ENCODE assay signal across 9 cellular contexts in genomic region chr19:480016-480855, GRCh38. TPM values are rescaled to one million over a fixed set of nuclear protein-coding genes. Genes with fewer than 3 reads are reported as not detected.
DNase-seq lines count a peak whose midpoint lies in the region; ATAC-seq, FAIRE-seq and TF ChIP-seq lines count a peak whose summit lies in the region.
"Had no signal": no experiment of that assay in that cellular context is flagged by ENCODE, and none has a peak within 500 bp of the region (broad histone marks: within the 10 kb centered on the region; RNA-seq: fewer than 3 reads in every experiment).

No MANE protein-coding gene starts in this region.

- intact Hi-C loops in HepG2 (cut with micrococcal nuclease; ENCODE audit: unreplicated experiment) = loop anchor here (2.0 kb wide), 1 partner anchor 91 kb away; no protein-coding TSS in a partner anchor

- peak overlapping the region; percentile 52 for H3K4me3 Mint-ChIP-seq in stimulated activated memory B cell treated with anti-CD40 and anti-IgM and Interleukin-4, amounts not matched to agents 10 μg/mL and 1 μg/mL and 100 μg/mL, for 72 hours

- no peaks in the 10 kb centered on the region for H3K79me2 ChIP-seq in HepG2 (ENCODE audit: insufficient read depth, low read length)

- peaks cover 18% of the 10 kb centered on the region for H3K4me1 Mint-ChIP-seq in stimulated activated memory B cell treated with anti-CD40 and anti-IgM and Interleukin-4, amounts not matched to agents 10 μg/mL and 1 μg/mL and 100 μg/mL, for 72 hours

- peaks cover 19% of the 10 kb centered on the region for H3K9me3 Mint-ChIP-seq in stimulated activated memory B cell treated with anti-CD40 and anti-IgM and Interleukin-4, amounts not matched to agents 10 μg/mL and 1 μg/mL and 100 μg/mL, for 72 hours

- no peaks in the 10 kb centered on the region; the same call in 1 of the 2 replicates for H4K20me1 ChIP-seq in HepG2 (ENCODE audit: insufficient read depth, low read length)

- peaks cover 16% of the 10 kb centered on the region for H3K4me1 ChIP-seq in HepG2 (ENCODE audit: insufficient read depth, low read length)

- H3K27ac Mint-ChIP-seq in stimulated activated memory B cell treated with anti-CD40 and anti-IgM and Interleukin-4, amounts not matched to agents 10 μg/mL and 1 μg/mL and 100 μg/mL, for 72 hours = peak overlapping the region; percentile 49

- peak overlapping the region; percentile 74 for H3K4me2 ChIP-seq in HepG2 (ENCODE audit: low read depth, low read length)

- no peaks in the 10 kb centered on the region for H3K36me3 ChIP-seq in HepG2 (replicated peaks in 1 of 2; ENCODE audit: control insufficient read depth in 1 of 2, insufficient read depth in 2 of 2, low read length in 2 of 2)

- CTCF ChIA-PET in HEK293T (lab: Yijun Ruan, JAX) = no interaction called here
- CTCF ChIA-PET in HepG2 (lab: Yijun Ruan, JAX; ENCODE audit: low intra/inter-chr PET ratio, low total read pairs) = interaction anchor here (0.6 to 2.6 kb wide), 4 partner anchors 30 to 96 kb away, joined by 3 to 19 read pairs (median 5); no protein-coding TSS in a partner anchor

- WGBS in HepG2 (ENCODE audit: low lambda C conversion rate) = 20% methylated on average over 36 of the region's 36 CpGs

- H3K9ac ChIP-seq in HepG2 (ENCODE audit: insufficient read depth, low read depth, low read length) = no peak overlapping the region

- peaks cover 5 to 11% of the 10 kb centered on the region in 2 experiments; a peak in 4 of 5 replicates for H3K27me3 ChIP-seq in HepG2 (ENCODE audit: control insufficient read depth in 1 of 2, insufficient read depth in 2 of 2, low read length in 2 of 2)

- no peak for TF ChIP-seq CTCF in coronary artery (IDR thresholded peaks at IDR 0.05)
- peak; percentile 95 for TF ChIP-seq CTCF in HepG2 (CRISPR knock-in tag; IDR thresholded peaks at IDR 0.05)

- peaks cover 5% of the 10 kb centered on the region for H3K27me3 Mint-ChIP-seq in stimulated activated memory B cell treated with anti-CD40 and anti-IgM and Interleukin-4, amounts not matched to agents 10 μg/mL and 1 μg/mL and 100 μg/mL, for 72 hours

- peak; percentile 83 for TF ChIP-seq RAD21 in HepG2 (CRISPR knock-in tag; IDR thresholded peaks at IDR 0.05)

- no peak for FAIRE-seq in HepG2 (lab: Jason Lieb, UNC)

- H3K4me3 ChIP-seq in coronary artery (peak overlapping the region; percentile 52), HepG2 (replicated peaks in 1 of 3; ENCODE audit: insufficient read depth in 1 of 3, low read depth in 2 of 3, low read length in 3 of 3) (peak overlapping the region in 1 of 3 experiments; percentile 66; a peak in 3 of 6 replicates)

- TF ChIP-seq POLR2A in HepG2 (IDR thresholded peaks at IDR 0.05; ENCODE audit: insufficient read depth in 1 of 2, low read depth in 2 of 2, low read length in 2 of 2) = no peak

- POLR2A ChIA-PET in HEK293T (lab: Yijun Ruan, JAX) (interaction anchor here (0.7 to 1.0 kb wide), 3 partner anchors 8 to 52 kb away, joined by 3 to 6 read pairs (median 5); partner anchors contain the start of gene CDC34), HepG2 (lab: Yijun Ruan, JAX) (interaction anchor here (1.0 kb wide), 1 partner anchor 19 kb away, joined by 3 read pairs; no protein-coding TSS in a partner anchor)

- DNase-seq in ACHN (peak; percentile 72), HEK293T (ENCODE audit: extremely low spot score) (peak; percentile 82), UCSD-AML1 (lab: John Stamatoyannopoulos, UW; ENCODE audit: unreplicated experiment) (peak; percentile 78), coronary artery (ENCODE audit: low spot score) (no peak), HepG2 (ENCODE audit: low spot score) (peak; percentile 63)

- TF ChIP-seq EP300 in HepG2 (IDR thresholded peaks at IDR 0.05; ENCODE audit: low read depth in 2 of 2, low read length in 2 of 2) (no peak), HepG2 (CRISPR knock-in tag; IDR thresholded peaks at IDR 0.05; ENCODE audit: borderline replicate concordance) (no peak)

- no TSS peak for BruUV-seq in HepG2 (replicated peaks; lab: Mats Ljungman, UMichigan)

- ATAC-seq in HepG2 (peak; percentile 66), HG03354 (IDR thresholded peaks at IDR 0.05; ENCODE audit: poor library complexity, severe bottlenecking, unreplicated experiment) (no peak), HG03095 (IDR thresholded peaks at IDR 0.05; ENCODE audit: unreplicated experiment) (no peak)
- ATAC-seq in stimulated activated memory B cell treated with anti-CD40 and anti-IgM and Interleukin-4, amounts not matched to agents 10 μg/mL and 1 μg/mL and 100 μg/mL, for 72 hours = no peak

- H3K9me3 ChIP-seq in HepG2 (ENCODE audit: low read length) = peaks cover 4% of the 10 kb centered on the region; the same call in 1 of the 2 replicates

- no peak overlapping the region for H2AFZ ChIP-seq in HepG2 (ENCODE audit: low read length)

- in situ Hi-C loops in ACHN (cut with HindIII; ENCODE audit: low pct_ligation_motif_present, low pct_unique_long_range_greater_than_20kb, low sequenced_read_pairs) (no loop called here), HepG2 (cut with HindIII; ENCODE audit: extremely low pct_ligation_motif_present, low pct_unique_long_range_greater_than_20kb) (loop anchor here (5.0 kb wide), 1 partner anchor 98 kb away; no protein-coding TSS in a partner anchor)

- H3K36me3 Mint-ChIP-seq in stimulated activated memory B cell treated with anti-CD40 and anti-IgM and Interleukin-4, amounts not matched to agents 10 μg/mL and 1 μg/mL and 100 μg/mL, for 72 hours = peaks cover 17% of the 10 kb centered on the region

- H3K27ac ChIP-seq in coronary artery (no peak overlapping the region), HepG2 (ENCODE audit: extremely low read length, insufficient read depth, low read length) (no peak overlapping the region)
- H3K27ac ChIP-seq: epithelial cell of prostate had no signal

RNA-seq across cellular contexts. Expression of gene MADCAM1, which starts 16.1 kb away (rescaled TPM):
- total RNA-seq in HepG2 (2016; rRNA removed; fragmentation: Illumina TruSeq; extraction: Trizol) = 0.21 and 0.33 TPM in 2 replicates
- 0.30 and 0.44 TPM in 2 replicates for total RNA-seq in HepG2 (2016; cell fraction: cytosol; rRNA removed; fragmentation: Illumina TruSeq; extraction: Trizol; ENCODE audit: low read depth)
- total RNA-seq in HepG2 (2016; cell fraction: insoluble cytoplasmic fraction; rRNA removed; fragmentation: Illumina TruSeq; extraction: Trizol) = 0.30 TPM in 1 of 2 replicates, not detected in the other
- 0.37 and 0.45 TPM in 2 replicates for total RNA-seq in HepG2 (2016; cell fraction: membrane; rRNA removed; fragmentation: Illumina TruSeq; extraction: Trizol)
- total RNA-seq in HepG2 (2016; cell fraction: nucleus; rRNA removed; fragmentation: Illumina TruSeq; extraction: Trizol) = 0.22 TPM in 1 of 2 replicates, not detected in the other
- polyA plus RNA-seq in HepG2 (2011; rRNA removed) = 0.29 and 0.39 TPM in 2 replicates
- polyA plus RNA-seq in HepG2 (2011; cell fraction: cytosol; rRNA removed) = 0.42 and 0.60 TPM in 2 replicates
- 1.9 and 2.3 TPM in 2 replicates for polyA plus RNA-seq in HepG2 (2011; cell fraction: nucleus; rRNA removed)
- polyA plus RNA-seq in HepG2 (2012) = 1.7 and 2.3 TPM in 2 replicates
- polyA plus RNA-seq in HepG2 (2016; cell fraction: cytosol; fragmentation: Illumina TruSeq; extraction: Trizol; ENCODE audit: low read depth) = 0.62 and 0.89 TPM in 2 replicates
- polyA plus RNA-seq in HepG2 (2016; cell fraction: insoluble cytoplasmic fraction; fragmentation: Illumina TruSeq; extraction: Trizol; ENCODE audit: low read depth) = 0.33 and 0.51 TPM in 2 replicates
- polyA plus RNA-seq in HepG2 (2016; cell fraction: membrane; fragmentation: Illumina TruSeq; extraction: Trizol; ENCODE audit: low read depth) = 0.74 and 0.99 TPM in 2 replicates
- 0.89 and 1.4 TPM in 2 replicates for polyA plus RNA-seq in HepG2 (2016; cell fraction: nucleus; fragmentation: Illumina TruSeq; extraction: Trizol; ENCODE audit: insufficient read depth, low read depth)
- polyA minus RNA-seq in HepG2 (2011; rRNA and poly(A)+ RNA removed; ENCODE audit: low replicate concordance) = 1.1 TPM in 1 of 2 replicates, not detected in the other
- 0.62 and 0.89 TPM in 2 replicates for polyA minus RNA-seq in HepG2 (2011; cell fraction: cytosol; rRNA and poly(A)+ RNA removed)
- polyA minus RNA-seq in HepG2 (2011; cell fraction: nucleus; rRNA and poly(A)+ RNA removed) = 0.26 and 0.75 TPM in 2 replicates

RNA-seq across cellular contexts. Expression of gene SHC2, which starts 19.4 kb away (rescaled TPM):
- total RNA-seq in HepG2 (2016; rRNA removed; fragmentation: Illumina TruSeq; extraction: Trizol) = 4.8 and 9.0 TPM in 2 replicates
- 11.0 and 12.0 TPM in 2 replicates for total RNA-seq in HepG2 (2016; cell fraction: cytosol; rRNA removed; fragmentation: Illumina TruSeq; extraction: Trizol; ENCODE audit: low read depth)
- total RNA-seq in HepG2 (2016; cell fraction: insoluble cytoplasmic fraction; rRNA removed; fragmentation: Illumina TruSeq; extraction: Trizol) = 3.9 and 8.8 TPM in 2 replicates
- total RNA-seq in HepG2 (2016; cell fraction: membrane; rRNA removed; fragmentation: Illumina TruSeq; extraction: Trizol) = 12.6 and 14.2 TPM in 2 replicates
- 7.1 and 9.7 TPM in 2 replicates for total RNA-seq in HepG2 (2016; cell fraction: nucleus; rRNA removed; fragmentation: Illumina TruSeq; extraction: Trizol)
- 18.3 and 35.8 TPM in 2 replicates for polyA plus RNA-seq in HepG2 (2011; rRNA removed)
- polyA plus RNA-seq in HepG2 (2011; cell fraction: cytosol; rRNA removed) = 12.4 and 18.0 TPM in 2 replicates
- polyA plus RNA-seq in HepG2 (2011; cell fraction: nucleus; rRNA removed) = 247 and 276 TPM in 2 replicates
- 21.5 and 36.3 TPM in 2 replicates for polyA plus RNA-seq in HepG2 (2012)
- 11.4 and 12.5 TPM in 2 replicates for polyA plus RNA-seq in HepG2 (2016; cell fraction: cytosol; fragmentation: Illumina TruSeq; extraction: Trizol; ENCODE audit: low read depth)
- polyA plus RNA-seq in HepG2 (2016; cell fraction: insoluble cytoplasmic fraction; fragmentation: Illumina TruSeq; extraction: Trizol; ENCODE audit: low read depth) = 4.7 and 5.3 TPM in 2 replicates
- polyA plus RNA-seq in HepG2 (2016; cell fraction: membrane; fragmentation: Illumina TruSeq; extraction: Trizol; ENCODE audit: low read depth) = 13.0 and 14.2 TPM in 2 replicates
- 30.5 and 30.9 TPM in 2 replicates for polyA plus RNA-seq in HepG2 (2016; cell fraction: nucleus; fragmentation: Illumina TruSeq; extraction: Trizol; ENCODE audit: insufficient read depth, low read depth)
- polyA minus RNA-seq in HepG2 (2011; rRNA and poly(A)+ RNA removed; ENCODE audit: low replicate concordance) = 39.0 TPM in 1 of 2 replicates, not detected in the other
- 11.5 and 24.1 TPM in 2 replicates for polyA minus RNA-seq in HepG2 (2011; cell fraction: cytosol; rRNA and poly(A)+ RNA removed)
- polyA minus RNA-seq in HepG2 (2011; cell fraction: nucleus; rRNA and poly(A)+ RNA removed) = 14.5 and 16.0 TPM in 2 replicates

RNA-seq across cellular contexts. Expression of gene TPGS1, which starts 27.1 kb away (rescaled TPM):
- 4.2 and 6.2 TPM in 2 replicates for total RNA-seq in HepG2 (2016; rRNA removed; fragmentation: Illumina TruSeq; extraction: Trizol)
- total RNA-seq in HepG2 (2016; cell fraction: cytosol; rRNA removed; fragmentation: Illumina TruSeq; extraction: Trizol; ENCODE audit: low read depth) = 4.1 and 5.0 TPM in 2 replicates
- total RNA-seq in HepG2 (2016; cell fraction: insoluble cytoplasmic fraction; rRNA removed; fragmentation: Illumina TruSeq; extraction: Trizol) = 3.9 and 5.0 TPM in 2 replicates
- total RNA-seq in HepG2 (2016; cell fraction: membrane; rRNA removed; fragmentation: Illumina TruSeq; extraction: Trizol) = 4.2 and 4.9 TPM in 2 replicates
- total RNA-seq in HepG2 (2016; cell fraction: nucleus; rRNA removed; fragmentation: Illumina TruSeq; extraction: Trizol) = 2.4 and 3.4 TPM in 2 replicates
- polyA plus RNA-seq in HepG2 (2011; rRNA removed) = 1.1 and 2.0 TPM in 2 replicates
- 1.7 and 4.3 TPM in 2 replicates for polyA plus RNA-seq in HepG2 (2011; cell fraction: cytosol; rRNA removed)
- polyA plus RNA-seq in HepG2 (2011; cell fraction: nucleus; rRNA removed) = 3.3 and 3.7 TPM in 2 replicates
- polyA plus RNA-seq in HepG2 (2012) = 1.0 and 2.2 TPM in 2 replicates
- 2.0 and 2.2 TPM in 2 replicates for polyA plus RNA-seq in HepG2 (2016; cell fraction: cytosol; fragmentation: Illumina TruSeq; extraction: Trizol; ENCODE audit: low read depth)
- polyA plus RNA-seq in HepG2 (2016; cell fraction: insoluble cytoplasmic fraction; fragmentation: Illumina TruSeq; extraction: Trizol; ENCODE audit: low read depth) = 3.3 and 4.8 TPM in 2 replicates
- 2.0 and 2.2 TPM in 2 replicates for polyA plus RNA-seq in HepG2 (2016; cell fraction: membrane; fragmentation: Illumina TruSeq; extraction: Trizol; ENCODE audit: low read depth)
- polyA plus RNA-seq in HepG2 (2016; cell fraction: nucleus; fragmentation: Illumina TruSeq; extraction: Trizol; ENCODE audit: insufficient read depth, low read depth) = 3.1 and 4.1 TPM in 2 replicates
- 2.3 and 2.8 TPM in 2 replicates for polyA minus RNA-seq in HepG2 (2011; rRNA and poly(A)+ RNA removed; ENCODE audit: low replicate concordance)
- 1.4 and 1.8 TPM in 2 replicates for polyA minus RNA-seq in HepG2 (2011; cell fraction: cytosol; rRNA and poly(A)+ RNA removed)
- polyA minus RNA-seq in HepG2 (2011; cell fraction: nucleus; rRNA and poly(A)+ RNA removed) = 2.1 and 2.3 TPM in 2 replicates

RNA-seq across cellular contexts. Expression of gene CDC34, which starts 51.3 kb away (rescaled TPM):
- total RNA-seq in HepG2 (2016; rRNA removed; fragmentation: Illumina TruSeq; extraction: Trizol) = 119 and 138 TPM in 2 replicates
- 181 and 194 TPM in 2 replicates for total RNA-seq in HepG2 (2016; cell fraction: cytosol; rRNA removed; fragmentation: Illumina TruSeq; extraction: Trizol; ENCODE audit: low read depth)
- total RNA-seq in HepG2 (2016; cell fraction: insoluble cytoplasmic fraction; rRNA removed; fragmentation: Illumina TruSeq; extraction: Trizol) = 104 and 144 TPM in 2 replicates
- total RNA-seq in HepG2 (2016; cell fraction: membrane; rRNA removed; fragmentation: Illumina TruSeq; extraction: Trizol) = 198 and 240 TPM in 2 replicates
- total RNA-seq in HepG2 (2016; cell fraction: nucleus; rRNA removed; fragmentation: Illumina TruSeq; extraction: Trizol) = 59.6 and 65.5 TPM in 2 replicates
- polyA plus RNA-seq in HepG2 (2011; rRNA removed) = 140 and 150 TPM in 2 replicates
- polyA plus RNA-seq in HepG2 (2011; cell fraction: cytosol; rRNA removed) = 102 and 147 TPM in 2 replicates
- polyA plus RNA-seq in HepG2 (2011; cell fraction: nucleus; rRNA removed) = 121 and 122 TPM in 2 replicates
- 90.8 and 101 TPM in 2 replicates for polyA plus RNA-seq in HepG2 (2012)
- 157 and 191 TPM in 2 replicates for polyA plus RNA-seq in HepG2 (2016; cell fraction: cytosol; fragmentation: Illumina TruSeq; extraction: Trizol; ENCODE audit: low read depth)
- polyA plus RNA-seq in HepG2 (2016; cell fraction: insoluble cytoplasmic fraction; fragmentation: Illumina TruSeq; extraction: Trizol; ENCODE audit: low read depth) = 118 and 140 TPM in 2 replicates
- 153 and 184 TPM in 2 replicates for polyA plus RNA-seq in HepG2 (2016; cell fraction: membrane; fragmentation: Illumina TruSeq; extraction: Trizol; ENCODE audit: low read depth)
- 130 and 138 TPM in 2 replicates for polyA plus RNA-seq in HepG2 (2016; cell fraction: nucleus; fragmentation: Illumina TruSeq; extraction: Trizol; ENCODE audit: insufficient read depth, low read depth)
- polyA minus RNA-seq in HepG2 (2011; rRNA and poly(A)+ RNA removed; ENCODE audit: low replicate concordance) = 60.5 and 88.3 TPM in 2 replicates
- polyA minus RNA-seq in HepG2 (2011; cell fraction: cytosol; rRNA and poly(A)+ RNA removed) = 42.1 and 46.2 TPM in 2 replicates
- polyA minus RNA-seq in HepG2 (2011; cell fraction: nucleus; rRNA and poly(A)+ RNA removed) = 19.1 and 22.1 TPM in 2 replicates
